9 cellular contexts compared by ENCODE assay signal in genomic region chr11:105609832-105610781, GRCh38. TPM values are rescaled to one million over a fixed set of nuclear protein-coding genes. Genes with fewer than 3 reads are reported as not detected.
DNase-seq lines count a peak whose midpoint lies in the region; ATAC-seq, FAIRE-seq and TF ChIP-seq lines count a peak whose summit lies in the region.
"Had no signal": no experiment of that assay in that cellular context is flagged by ENCODE, and none has a peak within 500 bp of the region (broad histone marks: within the 10 kb centered on the region; RNA-seq: fewer than 3 reads in every experiment).

GRIA4 (plus strand) TSS chr11:105610073; CDS start chr11:105610998, 925 bp downstream.

- DNase-seq in DMS153 treated with DMSO at 0.1 percent for 48 hours (lab: John Stamatoyannopoulos, UW; ENCODE audit: unreplicated experiment) (peak; percentile 33), NCI-H1694 treated with DMSO at 0.1 percent for 48 hours (lab: John Stamatoyannopoulos, UW) (peak; percentile 44), astrocyte of the spinal cord (ENCODE audit: low read depth, low spot score) (peak; percentile 47), hypothalamus (lab: John Stamatoyannopoulos, UW) (peak in 45 of 51 donors; percentile 26 to 87 (median 70)), retinal pigment epithelial cell (ENCODE audit: low read depth) (no peak), GM12892 (ENCODE audit: insufficient read length) (no peak), SIG-M5 treated with dmso at 0.1 percent for 504 hours (lab: John Stamatoyannopoulos, UW; ENCODE audit: unreplicated experiment) (no peak)

- in situ Hi-C loops in astrocyte of the spinal cord (cut with HindIII; ENCODE audit: low sequenced_read_pairs), result no loop called here

- H3K4me3 ChIP-seq in astrocyte of the spinal cord (ENCODE audit: low read depth, low read length), result peak within 1 kb of the TSS; percentile 36
- H3K4me3 ChIP-seq in retinal pigment epithelial cell (ENCODE audit: low read length), result peak within 1 kb of the TSS; percentile 54
- H3K4me3 ChIP-seq: K562 had no signal

- TF ChIP-seq CTCF in astrocyte of the spinal cord (IDR thresholded peaks at IDR 0.05; ENCODE audit: low read depth, low read length) (no peak), retinal pigment epithelial cell (conservative IDR thresholded peaks at IDR 0.05; ENCODE audit: low read depth, low read length) (no peak)

- FAIRE-seq in GM12892 (lab: Jason Lieb, UNC), result no peak
- FAIRE-seq: K562 had no signal

- TF ChIP-seq POLR2A in GM12892 (IDR thresholded peaks at IDR 0.05; ENCODE audit: low read depth, low read length), result no peak

- no peak for ATAC-seq in GM21576 (IDR thresholded peaks at IDR 0.05; ENCODE audit: unreplicated experiment)
- ATAC-seq: K562 had no signal

RNA-seq across cellular contexts. Expression of gene GRIA4, which starts in this region (rescaled TPM):
- polyA plus RNA-seq in GM12892 (2012; ENCODE audit: missing spikeins), result not detected
- polyA plus RNA-seq: K562 had no signal

Comparison
In these comparisons a context has a peak if more than half of its experiments do, and no peak if none do; other contexts are left out.
1. DNase-seq: peak in DMS153 treated with DMSO at 0.1 percent for 48 hours (single experiment), NCI-H1694 treated with DMSO at 0.1 percent for 48 hours (single experiment), astrocyte of the spinal cord (single experiment) and hypothalamus (45 of 51); none in retinal pigment epithelial cell (single experiment), GM12892 (single experiment) and SIG-M5 treated with dmso at 0.1 percent for 504 hours (single experiment).